ENCODE assay signal across 22 cellular contexts in the genomic region with DNA sequence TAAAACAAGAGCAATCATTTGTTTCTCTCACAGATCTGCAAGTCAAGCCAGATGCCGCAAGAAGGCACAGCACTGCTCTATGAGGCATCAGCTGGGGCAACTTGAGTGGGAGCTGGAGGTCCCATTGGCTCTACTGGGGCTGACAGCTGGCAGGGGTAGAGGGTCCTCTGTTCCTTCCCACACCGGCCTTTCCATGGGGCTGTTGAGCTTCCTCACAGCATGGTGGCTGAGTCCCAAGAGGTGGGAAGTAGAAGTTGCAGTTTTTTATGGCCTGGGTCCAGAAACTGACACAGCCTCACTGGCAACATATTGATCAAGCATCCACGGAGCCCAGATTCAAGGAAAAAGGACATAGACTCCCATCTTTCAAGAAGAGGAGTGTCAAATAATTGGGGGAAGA.
"Had no signal": no experiment of that assay in that cellular context is flagged by ENCODE, and none has a peak within 500 bp of the region (broad histone marks: within the 10 kb centered on the region; RNA-seq: fewer than 3 reads in every experiment).

No MANE protein-coding gene starts in this region.

- H3K36me3 ChIP-seq: lower lobe of right lung, sigmoid colon had no signal

- H3K27me3 ChIP-seq: body of pancreas, foreskin keratinocyte, sigmoid colon, testis had no signal

- H3K9me3 ChIP-seq: lower lobe of right lung, testis had no signal

- H3K9me3 Mint-ChIP-seq: activated naive CD4-positive, alpha-beta T cell treated with anti-CD3 and anti-CD28 coated beads, Interleukin-2, amount 50 U/mL, for 24 hours; neural crest cell; type B pancreatic cell had no signal

- H3K27me3 Mint-ChIP-seq: activated naive CD4-positive, alpha-beta T cell treated with anti-CD3 and anti-CD28 coated beads, Interleukin-2, amount 50 U/mL, for 24 hours; type B pancreatic cell had no signal

- H3K27ac ChIP-seq: body of pancreas, foreskin keratinocyte, sigmoid colon, testis had no signal

- H3K36me3 Mint-ChIP-seq: immature natural killer cell, type B pancreatic cell had no signal

- H3K4me3 Mint-ChIP-seq: activated naive CD4-positive, alpha-beta T cell treated with anti-CD3 and anti-CD28 coated beads, Interleukin-2, amount 50 U/mL, for 24 hours; immature natural killer cell; neural crest cell; stimulated activated naive B cell treated with anti-CD40 and anti-IgM and Interleukin-4, amounts not matched to agents 10 μg/mL and 1 μg/mL and 100 μg/mL, for 72 hours; type B pancreatic cell had no signal

- H3K27ac Mint-ChIP-seq: immature natural killer cell; stimulated activated naive B cell treated with anti-CD40 and anti-IgM and Interleukin-4, amounts not matched to agents 10 μg/mL and 1 μg/mL and 100 μg/mL, for 72 hours; type B pancreatic cell had no signal

- H3K4me3 ChIP-seq: body of pancreas, lower lobe of right lung, sigmoid colon, smooth muscle cell, testis had no signal

- ATAC-seq: body of pancreas; left lobe of liver; lower lobe of right lung; naive thymus-derived CD4-positive, alpha-beta T cell; stimulated activated naive B cell treated with anti-CD40 and anti-IgM and Interleukin-4, amounts not matched to agents 10 μg/mL and 1 μg/mL and 100 μg/mL, for 72 hours had no signal

- DNase-seq: activated gamma-delta T cell treated with Interleukin-2 at 50 U/mL for 16 hours; activated T-cell treated with anti-CD3 and anti-CD28 coated beads, Interleukin-2, amount 50 U/mL, for 1 hour; anterior cingulate cortex; body of pancreas; caudate nucleus; dermis blood vessel endothelial cell; effector CD8-positive, alpha-beta T cell; foreskin keratinocyte; immature natural killer cell; lower lobe of right lung; naive thymus-derived CD4-positive, alpha-beta T cell; sigmoid colon; stimulated activated CD4-positive, alpha-beta T cell treated with anti-CD3 and anti-CD28 coated beads, Interleukin-15, amount 100 ng/mL, for 24 hours; stimulated activated CD8-positive, alpha-beta memory T cell treated with anti-CD3 and anti-CD28 coated beads, Interleukin-4, amount 100 ng/mL, for 48 hours; stimulated activated naive B cell treated with anti-CD40 and anti-IgM and Interleukin-4, amounts not matched to agents 10 μg/mL and 1 μg/mL and 100 μg/mL, for 72 hours; T-helper 9 cell; testis had no signal
